Comparison of ENCODE assay signal across 8 cellular contexts in genomic region chr16:86874141-86874540, GRCh38.
DNase-seq lines count a peak whose midpoint lies in the region; ATAC-seq, FAIRE-seq and TF ChIP-seq lines count a peak whose summit lies in the region.

No MANE protein-coding gene starts in this region.

- no peak for FAIRE-seq in H54 (lab: Jason Lieb, UNC)

- no peak overlapping the region for H3K4me3 ChIP-seq in kidney epithelial cell (ENCODE audit: low read depth, low read length)

- ATAC-seq in GM19395 (IDR thresholded peaks at IDR 0.05; ENCODE audit: unreplicated experiment), result no peak

- no peak overlapping the region for H3K27ac Mint-ChIP-seq in activated CD4-positive, alpha-beta memory T cell treated with anti-CD3 and anti-CD28 coated beads, Interleukin-2, amount 10 ng/mL, durations not matched to agents 7 days and 5 days

- peaks cover 17% of the 10 kb centered on the region for H3K27me3 Mint-ChIP-seq in activated CD4-positive, alpha-beta memory T cell treated with anti-CD3 and anti-CD28 coated beads, Interleukin-2, amount 10 ng/mL, durations not matched to agents 7 days and 5 days

- DNase-seq in AG20443 (ENCODE audit: low spot score) (peak; percentile 56), H54 (ENCODE audit: insufficient read length, low spot score) (peak; percentile 35), kidney epithelial cell (ENCODE audit: low read depth) (no peak), NCI-H69 (lab: John Stamatoyannopoulos, UW) (no peak), putamen (ENCODE audit: low spot score) (no peak), GDM1 (lab: John Stamatoyannopoulos, UW) (no peak)
- DNase-seq in activated CD4-positive, alpha-beta memory T cell treated with anti-CD3 and anti-CD28 coated beads, Interleukin-2, amount 10 ng/mL, durations not matched to agents 7 days and 5 days, result peak; percentile 42

- no peaks in the 10 kb centered on the region for H3K4me1 Mint-ChIP-seq in activated CD4-positive, alpha-beta memory T cell treated with anti-CD3 and anti-CD28 coated beads, Interleukin-2, amount 10 ng/mL, durations not matched to agents 7 days and 5 days

- H3K4me3 Mint-ChIP-seq in activated CD4-positive, alpha-beta memory T cell treated with anti-CD3 and anti-CD28 coated beads, Interleukin-2, amount 10 ng/mL, durations not matched to agents 7 days and 5 days, result no peak overlapping the region

- TF ChIP-seq POLR2A in H54 (IDR thresholded peaks at IDR 0.05; ENCODE audit: low read depth, low read length), result no peak

- H3K36me3 Mint-ChIP-seq in activated CD4-positive, alpha-beta memory T cell treated with anti-CD3 and anti-CD28 coated beads, Interleukin-2, amount 10 ng/mL, durations not matched to agents 7 days and 5 days (ENCODE audit: low read depth), result no peaks in the 10 kb centered on the region

- peaks cover 12% of the 10 kb centered on the region for H3K27me3 ChIP-seq in kidney epithelial cell (ENCODE audit: control insufficient read depth, insufficient read depth, low read length)

- no peaks in the 10 kb centered on the region for H3K36me3 ChIP-seq in kidney epithelial cell (ENCODE audit: control insufficient read depth, insufficient read depth, low read length)

- POLR2A ChIA-PET in activated CD4-positive, alpha-beta memory T cell treated with anti-CD3 and anti-CD28 coated beads, Interleukin-2, amount 10 ng/mL, durations not matched to agents 7 days and 5 days (lab: Charles Lee), result no interaction called here

- CTCF ChIA-PET in activated CD4-positive, alpha-beta memory T cell treated with anti-CD3 and anti-CD28 coated beads, Interleukin-2, amount 10 ng/mL, durations not matched to agents 7 days and 5 days (lab: Charles Lee), result interaction anchor here (0.6 to 1.7 kb wide), 10 partner anchors 21 to 696 kb away, joined by 3 to 16 read pairs (median 4); no protein-coding TSS in a partner anchor

- peak; percentile 48 for TF ChIP-seq CTCF in kidney epithelial cell (IDR thresholded peaks at IDR 0.05; ENCODE audit: insufficient read depth, low read length, poor library complexity, severe bottlenecking)

- no peaks in the 10 kb centered on the region for H3K9me3 Mint-ChIP-seq in activated CD4-positive, alpha-beta memory T cell treated with anti-CD3 and anti-CD28 coated beads, Interleukin-2, amount 10 ng/mL, durations not matched to agents 7 days and 5 days

Comparison
In these comparisons a context has a peak if more than half of its experiments do, and no peak if none do; other contexts are left out.
1. DNase-seq: peak in AG20443 (single experiment), H54 (single experiment) and activated CD4-positive, alpha-beta memory T cell treated with anti-CD3 and anti-CD28 coated beads, Interleukin-2, amount 10 ng/mL, durations not matched to agents 7 days and 5 days (single experiment); none in kidney epithelial cell (single experiment), NCI-H69 (single experiment), putamen (single experiment) and GDM1 (single experiment).